23 cellular contexts compared by ENCODE assay signal in the genomic region with DNA sequence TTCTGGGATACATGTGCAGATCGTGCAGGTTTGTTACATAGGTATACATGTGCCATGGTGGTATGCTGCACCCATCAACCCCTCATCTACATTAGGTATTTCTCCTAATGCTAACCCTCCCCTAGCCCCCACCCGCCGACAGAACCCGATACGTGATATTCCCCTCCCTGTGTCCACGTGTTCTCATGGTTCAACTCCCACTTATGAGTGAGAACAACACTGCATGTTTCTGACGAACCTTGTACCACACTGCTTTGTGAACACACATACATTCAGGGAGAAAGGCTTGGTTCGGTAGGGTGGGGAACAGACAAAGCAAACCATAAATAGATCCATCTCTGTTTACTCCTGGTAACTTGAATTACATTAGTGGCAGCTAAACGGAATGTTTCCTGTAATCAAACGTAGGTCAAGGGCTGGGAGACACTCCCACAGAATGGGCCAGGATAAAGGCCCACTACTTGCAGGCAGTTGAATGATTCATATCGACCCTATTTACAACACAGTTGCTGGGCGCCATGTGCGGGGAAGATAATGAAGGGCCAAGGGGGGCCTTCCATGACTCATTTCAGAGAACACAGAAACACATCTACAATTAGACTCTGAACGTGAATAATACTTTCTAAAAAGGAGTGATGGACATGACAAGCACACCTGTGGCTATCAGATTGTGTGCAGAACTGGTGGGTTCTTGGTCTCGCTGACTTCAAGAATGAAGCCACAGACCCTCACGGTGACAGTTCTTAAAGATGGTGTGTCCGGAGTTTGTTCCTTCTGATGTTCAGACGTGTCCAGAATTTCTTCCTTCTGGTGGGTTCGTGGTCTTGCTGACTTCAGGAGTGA. TPM values are rescaled to one million over a fixed set of nuclear protein-coding genes. Genes with fewer than 3 reads are reported as not detected.
DNase-seq lines count a peak whose midpoint lies in the region; ATAC-seq, FAIRE-seq and TF ChIP-seq lines count a peak whose summit lies in the region.
"Had no signal": no experiment of that assay in that cellular context is flagged by ENCODE, and none has a peak within 500 bp of the region (broad histone marks: within the 10 kb centered on the region; RNA-seq: fewer than 3 reads in every experiment).

No MANE protein-coding gene starts in this region.

- ATAC-seq in K562, result peak; percentile 95
- no peak for ATAC-seq in activated naive CD8-positive, alpha-beta T cell treated with anti-CD3 and anti-CD28 coated beads, Interleukin-2, amount 50 U/mL, for 24 hours
- ATAC-seq: gastrocnemius medialis, HCT116, left lobe of liver had no signal

- intact Hi-C loops in K562 (cut with micrococcal nuclease) (loop anchor here (2.0 to 5.0 kb wide), 2 partner anchors 29 to 93 kb away; no protein-coding TSS in a partner anchor), uterus (cut with DNase I; ENCODE audit: low total_unique reads) (no loop called here)

- TF ChIP-seq EP300 in K562 (IDR thresholded peaks at IDR 0.05; ENCODE audit: low read length), result peak; percentile 95

- H3K9ac ChIP-seq in K562 (ENCODE audit: insufficient read depth in 1 of 2, low read depth in 2 of 2, low read length in 2 of 2) (peak overlapping the region in 1 of 2 experiments; percentile 65; a peak in 2 of 4 replicates), mucosa of rectum (ENCODE audit: low read depth in 1 of 2, low read length in 2 of 2) (no peak overlapping the region)

- POLR2A ChIA-PET in K562 (lab: Yijun Ruan, JAX), result interaction anchor here (0.6 to 1.5 kb wide), 4 partner anchors 14 to 91 kb away, joined by 3 to 5 read pairs (median 4); no protein-coding TSS in a partner anchor

- H3K4me1 ChIP-seq in K562 (replicated peaks in 1 of 2; ENCODE audit: control insufficient read depth in 2 of 2, insufficient read depth in 2 of 2, low read length in 2 of 2) (peaks cover 13 to 35% of the 10 kb centered on the region in 2 experiments; a peak in 4 of 5 replicates), mucosa of rectum (ENCODE audit: control insufficient read depth in 2 of 2, insufficient read depth in 2 of 2, low read length in 2 of 2) (peaks cover 5 to 12% of the 10 kb centered on the region in 2 donors), uterus (no peaks in the 10 kb centered on the region)

- H3K9me1 ChIP-seq in K562 (ENCODE audit: control insufficient read depth, insufficient read depth, low read length), result no peaks in the 10 kb centered on the region

- CTCF ChIA-PET in K562 (lab: Yijun Ruan, JAX; ENCODE audit: low intra/inter-chr PET ratio), result no interaction called here

- H3K36me3 ChIP-seq in K562 (ENCODE audit: control insufficient read depth, insufficient read depth, low read length), result peaks cover 41% of the 10 kb centered on the region
- peaks cover 0 to 4% of the 10 kb centered on the region in 2 donors for H3K36me3 ChIP-seq in mucosa of rectum (ENCODE audit: control insufficient read depth in 2 of 2, insufficient read depth in 2 of 2, low read length in 2 of 2)
- H3K36me3 ChIP-seq in uterus, result no peaks in the 10 kb centered on the region
- H3K36me3 ChIP-seq: gastrocnemius medialis had no signal

- peak overlapping the region; percentile 99 for H3K27ac ChIP-seq in K562 (ENCODE audit: extremely low read depth, low read depth, low read length)
- peak overlapping the region; percentile 2 to 28 for H3K27ac ChIP-seq in mucosa of rectum (ENCODE audit: low read depth in 2 of 2, low read length in 2 of 2)
- H3K27ac ChIP-seq in uterus, result no peak overlapping the region
- H3K27ac ChIP-seq: coronary artery, gastrocnemius medialis, sigmoid colon, stomach had no signal

- H3K4me1 Mint-ChIP-seq in activated naive CD8-positive, alpha-beta T cell treated with anti-CD3 and anti-CD28 coated beads, Interleukin-2, amount 50 U/mL, for 24 hours, result no peaks in the 10 kb centered on the region
- H3K4me1 Mint-ChIP-seq: CD4-positive, alpha-beta memory T cell had no signal

- H3K27me3 Mint-ChIP-seq in activated naive CD8-positive, alpha-beta T cell treated with anti-CD3 and anti-CD28 coated beads, Interleukin-2, amount 50 U/mL, for 24 hours, result no peaks in the 10 kb centered on the region
- H3K27me3 Mint-ChIP-seq: CD4-positive, alpha-beta memory T cell; type B pancreatic cell had no signal

- H3K4me3 Mint-ChIP-seq in activated naive CD8-positive, alpha-beta T cell treated with anti-CD3 and anti-CD28 coated beads, Interleukin-2, amount 50 U/mL, for 24 hours, result no peak overlapping the region
- H3K4me3 Mint-ChIP-seq: CD4-positive, alpha-beta memory T cell; type B pancreatic cell had no signal

- in situ Hi-C loops in K562 (cut with MboI), result no loop called here

- TSS peak; percentile 31 for BruUV-seq in K562 (replicated peaks; lab: Mats Ljungman, UMichigan)

- TF ChIP-seq CTCF in K562 (IDR thresholded peaks at IDR 0.05 in 2 of 3, conservative IDR thresholded peaks at IDR 0.05 in 1 of 3; ENCODE audit: insufficient read depth in 2 of 3, low read depth in 1 of 3, low read length in 3 of 3) (no peak), uterus (IDR thresholded peaks at IDR 0.05) (no peak)

- no peak for TF ChIP-seq POLR2A in K562 (conservative IDR thresholded peaks at IDR 0.05)
- TF ChIP-seq POLR2A in uterus (IDR thresholded peaks at IDR 0.05), result no peak

- no peaks in the 10 kb centered on the region for H3K27me3 ChIP-seq in K562 (ENCODE audit: control insufficient read depth in 2 of 2, insufficient read depth in 2 of 2, low read length in 2 of 2)
- H3K27me3 ChIP-seq in mucosa of rectum (ENCODE audit: control insufficient read depth in 2 of 2, insufficient read depth in 2 of 2, low read length in 2 of 2), result no peaks in the 10 kb centered on the region
- H3K27me3 ChIP-seq in uterus, result no peaks in the 10 kb centered on the region
- H3K27me3 ChIP-seq: gastrocnemius medialis, sigmoid colon, stomach had no signal

- no peaks in the 10 kb centered on the region for H4K20me1 ChIP-seq in K562 (replicated peaks; ENCODE audit: control insufficient read depth, insufficient read depth, low read length)

- WGBS in K562 (ENCODE audit: insufficient coverage, low coverage, missing lambda C conversion rate), result 3% methylated on average over 18 of the region's 19 CpGs

- peak overlapping the region; percentile 93 for H2AFZ ChIP-seq in K562 (ENCODE audit: low read depth, low read length)

- no peak overlapping the region for H3K27ac Mint-ChIP-seq in activated naive CD8-positive, alpha-beta T cell treated with anti-CD3 and anti-CD28 coated beads, Interleukin-2, amount 50 U/mL, for 24 hours
- H3K27ac Mint-ChIP-seq: CD4-positive, alpha-beta memory T cell; type B pancreatic cell had no signal

- DNase-seq in H4 (ENCODE audit: low spot score) (peak; percentile 6), NCI-H69 (lab: John Stamatoyannopoulos, UW) (peak; percentile 95), K562 (ENCODE audit: extremely low read depth in 1 of 4, low spot score in 3 of 4) (peak; percentile 52 to 94 (median 74)), uterus (no peak), hepatic stellate cell (ENCODE audit: low spot score) (no peak)
- no peak for DNase-seq in activated naive CD8-positive, alpha-beta T cell treated with anti-CD3 and anti-CD28 coated beads, Interleukin-2, amount 50 U/mL, for 24 hours
- DNase-seq: activated CD4-positive, alpha-beta T cell treated with anti-CD3 and anti-CD28 coated beads, Interleukin-2, amount 50 U/mL, for 4 hours; activated naive CD4-positive, alpha-beta T cell; activated T-cell treated with anti-CD3 and anti-CD28 coated beads for 4 hours; CD4-positive, alpha-beta memory T cell; DND-41; gastrocnemius medialis; Karpas-422; NCI-H1105; NCI-H446; sigmoid colon; stomach had no signal

- FAIRE-seq in K562 (lab: Jason Lieb, UNC), result peak; percentile 88
- FAIRE-seq: GM18507 had no signal

- H3K9me3 ChIP-seq in K562 (replicated peaks; ENCODE audit: control insufficient read depth, insufficient read depth, low read depth, low read length) (peaks cover 18% of the 10 kb centered on the region), mucosa of rectum (ENCODE audit: control insufficient read depth in 2 of 2, low read length in 2 of 2) (no peaks in the 10 kb centered on the region), uterus (no peaks in the 10 kb centered on the region)
- H3K9me3 ChIP-seq: gastrocnemius medialis had no signal

- H3K4me2 ChIP-seq in K562 (ENCODE audit: insufficient read depth, low read length), result peak overlapping the region; percentile 74

- TF ChIP-seq RAD21 in K562 (CRISPR knock-in tag; conservative IDR thresholded peaks at IDR 0.05 in 1 of 2, IDR thresholded peaks at IDR 0.05 in 1 of 2), result no peak

- H3K79me2 ChIP-seq in K562 (ENCODE audit: control insufficient read depth, insufficient read depth, low read length), result peaks cover 30% of the 10 kb centered on the region

- H3K36me3 Mint-ChIP-seq in activated naive CD8-positive, alpha-beta T cell treated with anti-CD3 and anti-CD28 coated beads, Interleukin-2, amount 50 U/mL, for 24 hours (ENCODE audit: low read depth), result no peaks in the 10 kb centered on the region
- H3K36me3 Mint-ChIP-seq: CD4-positive, alpha-beta memory T cell had no signal

- no peaks in the 10 kb centered on the region for H3K9me3 Mint-ChIP-seq in activated naive CD8-positive, alpha-beta T cell treated with anti-CD3 and anti-CD28 coated beads, Interleukin-2, amount 50 U/mL, for 24 hours

- H3K4me3 ChIP-seq in K562, result no peak overlapping the region
- no peak overlapping the region for H3K4me3 ChIP-seq in mucosa of rectum (ENCODE audit: low read length in 2 of 2)
- no peak overlapping the region for H3K4me3 ChIP-seq in uterus
- H3K4me3 ChIP-seq: coronary artery, gastrocnemius medialis, sigmoid colon, stomach had no signal

RNA-seq across cellular contexts. Expression of a gene that starts 56.8 kb away (rescaled TPM):
- total RNA-seq in H4 (2014; rRNA removed; shearing (Covaris generic)), result 12.1 and 12.4 TPM in 2 replicates
- total RNA-seq in K562 (2011; cell fraction: chromatin; rRNA removed; ENCODE audit: low replicate concordance), result 91.0 and 238 TPM in 2 replicates
- 47.0 and 55.5 TPM in 2 replicates for total RNA-seq in K562 (2011; cell fraction: nucleolus; rRNA removed)
- 117 and 146 TPM in 2 replicates for total RNA-seq in K562 (2011; cell fraction: nucleoplasm; rRNA removed)
- total RNA-seq in K562 (2014; rRNA removed), result 34.5 and 35.6 TPM in 2 replicates
- total RNA-seq in K562 (2014; rRNA removed; fragmentation: Illumina TruSeq; extraction: Trizol), result 41.5 and 45.6 TPM in 2 replicates
- 44.0 and 46.1 TPM in 2 replicates for total RNA-seq in K562 (2015; rRNA removed; fragmentation: Illumina TruSeq; extraction: Trizol)
- total RNA-seq in K562 (2021), result 33.8 and 34.4 TPM in 2 replicates
- 34.0 and 48.0 TPM in 2 replicates for polyA plus RNA-seq in K562 (2011; rRNA removed)
- polyA plus RNA-seq in K562 (2011; cell fraction: cytosol; rRNA removed), result 43.3 and 78.7 TPM in 2 replicates
- polyA plus RNA-seq in K562 (2011; cell fraction: nucleus; rRNA removed), result 50.1 and 51.6 TPM in 2 replicates
- 19.8 and 24.3 TPM in 2 replicates for polyA plus RNA-seq in K562 (2012)
- 31.0 and 34.1 TPM in 2 replicates for polyA plus RNA-seq in K562 (2014; fragmentation: Illumina TruSeq; extraction: Trizol)
- polyA plus RNA-seq in K562 (2014; fragmentation: Nextera tagmentation; extraction: Ambion mirVana), result 10 to 100 TPM; 15.2 to 18.2 TPM
- 25.5 and 28.3 TPM in 2 replicates for polyA plus RNA-seq in K562 (2014; rRNA removed)
- 120 and 125 TPM in 2 replicates for polyA minus RNA-seq in K562 (2011; rRNA and poly(A)+ RNA removed)
- polyA minus RNA-seq in K562 (2011; cell fraction: cytosol; rRNA and poly(A)+ RNA removed), result 32.9 and 46.0 TPM in 2 replicates
- polyA minus RNA-seq in K562 (2011; cell fraction: nucleus; rRNA and poly(A)+ RNA removed), result 80.1 and 122 TPM in 2 replicates
- total RNA-seq in uterus, result 100 to 1,000 TPM in 1 of 4 donors, 10 to 100 TPM in 3; 48.8 to 185 (median 72.8) TPM

Comparison
In these comparisons a context has a peak if more than half of its experiments do, and no peak if none do; other contexts are left out.
1. DNase-seq: peak in H4 (single experiment), NCI-H69 (single experiment) and K562 (4 of 4); none in uterus (0 of 2), hepatic stellate cell (single experiment) and activated naive CD8-positive, alpha-beta T cell treated with anti-CD3 and anti-CD28 coated beads, Interleukin-2, amount 50 U/mL, for 24 hours (single experiment).
2. H3K27ac ChIP-seq: peak in K562 (single experiment) and mucosa of rectum (2 of 2); none in uterus (0 of 2).